ENCODE assay signal across 1 cellular context in the genomic region with DNA sequence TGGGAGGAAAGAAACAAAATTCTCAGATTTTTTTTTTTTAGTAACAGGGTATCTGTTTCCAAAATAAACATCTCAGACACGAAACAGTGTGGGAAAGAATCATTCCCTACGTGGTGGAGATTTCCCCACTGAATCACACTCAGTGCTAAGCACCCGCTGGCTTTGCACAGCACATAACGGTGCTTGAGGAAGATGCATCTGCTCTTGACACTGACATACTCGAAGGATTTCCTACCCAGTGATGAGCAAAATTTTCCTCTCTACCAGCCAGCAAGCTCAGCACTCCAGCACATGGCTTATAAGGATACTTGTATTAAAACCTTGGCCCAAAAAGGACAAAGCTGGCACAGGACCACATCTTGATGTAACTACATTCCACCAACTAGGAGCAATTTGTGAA.
A peak's percentile ranks its signal among the peaks of the same experiment; 100 is the strongest.
TF ChIP-seq lines count a peak whose summit lies in the region.

No MANE protein-coding gene starts in this region.

TF ChIP-seq in IMR-90, 13 proteins besides CTCF, POLR2A, EP300 and RAD21 (continued from another document):
- TF ChIP-seq RCOR1 (IDR thresholded peaks at IDR 0.05; ENCODE audit: insufficient replicate concordance, low read length) (no peak), NFE2L2 (IDR thresholded peaks at IDR 0.05; ENCODE audit: low read depth, low read length) (no peak), MXI1 (IDR thresholded peaks at IDR 0.05; ENCODE audit: borderline replicate concordance, low read depth, low read length) (peak; percentile 85), MAZ (IDR thresholded peaks at IDR 0.05; ENCODE audit: borderline replicate concordance, low read depth, low read length) (0 out of 2 replicates have a peak, but pooled peaks have one; percentile 15), BHLHE40 (IDR thresholded peaks at IDR 0.05; ENCODE audit: low read depth, low read length) (peak; percentile 48)
- TF ChIP-seq, protein P1, sequence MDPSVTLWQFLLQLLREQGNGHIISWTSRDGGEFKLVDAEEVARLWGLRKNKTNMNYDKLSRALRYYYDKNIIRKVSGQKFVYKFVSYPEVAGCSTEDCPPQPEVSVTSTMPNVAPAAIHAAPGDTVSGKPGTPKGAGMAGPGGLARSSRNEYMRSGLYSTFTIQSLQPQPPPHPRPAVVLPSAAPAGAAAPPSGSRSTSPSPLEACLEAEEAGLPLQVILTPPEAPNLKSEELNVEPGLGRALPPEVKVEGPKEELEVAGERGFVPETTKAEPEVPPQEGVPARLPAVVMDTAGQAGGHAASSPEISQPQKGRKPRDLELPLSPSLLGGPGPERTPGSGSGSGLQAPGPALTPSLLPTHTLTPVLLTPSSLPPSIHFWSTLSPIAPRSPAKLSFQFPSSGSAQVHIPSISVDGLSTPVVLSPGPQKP (IDR thresholded peaks at IDR 0.05; ENCODE audit: borderline replicate concordance, low read depth, low read length): no peak
- TF ChIP-seq, protein P2, sequence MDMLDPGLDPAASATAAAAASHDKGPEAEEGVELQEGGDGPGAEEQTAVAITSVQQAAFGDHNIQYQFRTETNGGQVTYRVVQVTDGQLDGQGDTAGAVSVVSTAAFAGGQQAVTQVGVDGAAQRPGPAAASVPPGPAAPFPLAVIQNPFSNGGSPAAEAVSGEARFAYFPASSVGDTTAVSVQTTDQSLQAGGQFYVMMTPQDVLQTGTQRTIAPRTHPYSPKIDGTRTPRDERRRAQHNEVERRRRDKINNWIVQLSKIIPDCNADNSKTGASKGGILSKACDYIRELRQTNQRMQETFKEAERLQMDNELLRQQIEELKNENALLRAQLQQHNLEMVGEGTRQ (IDR thresholded peaks at IDR 0.05; ENCODE audit: low read depth, low read length): no peak
